ENCODE assay signal across 6 cellular contexts in genomic region chr1:178555613-178556012, GRCh38. TPM values are rescaled to one million over a fixed set of nuclear protein-coding genes. Genes with fewer than 3 reads are reported as not detected.
"Had no signal": no experiment of that assay in that cellular context is flagged by ENCODE, and none has a peak within 500 bp of the region (broad histone marks: within the 10 kb centered on the region; RNA-seq: fewer than 3 reads in every experiment).

No MANE protein-coding gene starts in this region.

RNA-seq across cellular contexts. Expression of gene TEX35, which starts 42.7 kb away (rescaled TPM):
- polyA plus RNA-seq: endothelial cell of umbilical vein, foreskin keratinocyte, heart left ventricle had no signal

RNA-seq across cellular contexts. Expression of gene CLEC20A, which starts 58.8 kb away (rescaled TPM):
- polyA plus RNA-seq: endothelial cell of umbilical vein, esophagus, fibroblast of lung, foreskin keratinocyte, heart left ventricle, heart right ventricle had no signal
